ENCODE assay signal across 12 cellular contexts in genomic region chr7:72944937-72945336, GRCh38. TPM values are rescaled to one million over a fixed set of nuclear protein-coding genes. Genes with fewer than 3 reads are reported as not detected.
DNase-seq lines count a peak whose midpoint lies in the region; ATAC-seq and TF ChIP-seq lines count a peak whose summit lies in the region.
"Not testable (repeated sequence)": the region's sequence is repeated elsewhere in the genome, so short reads cannot be mapped to it uniquely, and the experiment has no call there.
"Had no signal": no experiment of that assay in that cellular context is flagged by ENCODE, and none has a peak within 500 bp of the region (broad histone marks: within the 10 kb centered on the region; RNA-seq: fewer than 3 reads in every experiment).

No MANE protein-coding gene starts in this region.

- 0 out of 3 replicates have a peak, but pooled peaks have one; percentile 1 for ATAC-seq in DND-41 (ENCODE audit: insufficient read depth, low read depth)
- ATAC-seq in Right ventricle myocardium inferior = peak; percentile 45
- ATAC-seq in heart left ventricle = peak; percentile 59 to 81 (median 77)
- ATAC-seq in left cardiac atrium = peak; percentile 48 to 81
- ATAC-seq in right cardiac atrium = peak; percentile 38 to 64
- ATAC-seq in stimulated activated naive CD8-positive, alpha-beta T cell treated with anti-CD3 and anti-CD28 coated beads, Interleukin-15, amount 100 ng/mL, for 72 hours = peak; percentile 6
- ATAC-seq in aorta (ENCODE audit: low FRiP score) = peak; percentile 14

- not testable (repeated sequence) for H3K9ac ChIP-seq in DND-41 (ENCODE audit: low read depth, low read length)

- TF ChIP-seq POLR2A in heart left ventricle (IDR thresholded peaks at IDR 0.05); spleen (IDR thresholded peaks at IDR 0.05): not testable (repeated sequence)

- H3K27me3 Mint-ChIP-seq in stimulated activated naive CD8-positive, alpha-beta T cell treated with anti-CD3 and anti-CD28 coated beads, Interleukin-15, amount 100 ng/mL, for 72 hours = not testable (repeated sequence)

- intact Hi-C loops in Right ventricle myocardium inferior (cut with DNase I); heart left ventricle (cut with DNase I); left cardiac atrium (cut with DNase I); right cardiac atrium (cut with DNase I); spleen (cut with DNase I; ENCODE audit: low total_unique reads); aorta (cut with DNase I): not testable (repeated sequence)

- H3K4me3 ChIP-seq in DND-41 (ENCODE audit: low read depth in 1 of 2, low read length in 2 of 2); heart left ventricle; right cardiac atrium (ENCODE audit: low read length); spleen; aorta (ENCODE audit: low read length in 2 of 2): not testable (repeated sequence)

- not testable (repeated sequence) for H3K27ac Mint-ChIP-seq in stimulated activated naive CD8-positive, alpha-beta T cell treated with anti-CD3 and anti-CD28 coated beads, Interleukin-15, amount 100 ng/mL, for 72 hours

- not testable (repeated sequence) for H3K27me3 ChIP-seq in DND-41 (ENCODE audit: insufficient read depth, low read length, poor library complexity); heart left ventricle; right cardiac atrium (ENCODE audit: control insufficient read depth, insufficient read depth); spleen (replicated peaks in 1 of 7); aorta (ENCODE audit: control insufficient read depth in 1 of 2, insufficient read depth in 2 of 2, low read length in 1 of 2)

- H3K4me3 Mint-ChIP-seq in stimulated activated naive CD8-positive, alpha-beta T cell treated with anti-CD3 and anti-CD28 coated beads, Interleukin-15, amount 100 ng/mL, for 72 hours = not testable (repeated sequence)

- H3K9me3 Mint-ChIP-seq in stimulated activated naive CD8-positive, alpha-beta T cell treated with anti-CD3 and anti-CD28 coated beads, Interleukin-15, amount 100 ng/mL, for 72 hours = not testable (repeated sequence)

- H3K36me3 ChIP-seq in DND-41 (ENCODE audit: insufficient read depth, low read length) = peaks cover 20% of the 10 kb centered on the region
- H3K36me3 ChIP-seq in heart left ventricle = peaks cover 0 to 38% (median 25%) of the 10 kb centered on the region in 9 donors
- H3K36me3 ChIP-seq in spleen = peaks cover 0 to 67% (median 19%) of the 10 kb centered on the region in 6 donors
- H3K36me3 ChIP-seq in aorta (ENCODE audit: control insufficient read depth in 1 of 2, insufficient read depth in 2 of 2, low read length in 1 of 2) = not testable (repeated sequence)

- WGBS in heart left ventricle, 4 donors = 0 to 26% (median 9%) methylated on average over 1 to 10 of the region's 15 CpGs
- 34% methylated on average over 10 of the region's 15 CpGs for WGBS in right cardiac atrium
- WGBS in spleen, 5 donors = 50 to 82% (median 56%) methylated on average over 6 to 11 of the region's 15 CpGs
- WGBS in aorta, 2 donors = 43 to 45% methylated on average over 8 to 10 of the region's 15 CpGs

- not testable (repeated sequence) for H4K20me1 ChIP-seq in DND-41 (ENCODE audit: insufficient read depth, low read length)

- not testable (repeated sequence) for TF ChIP-seq CTCF in DND-41 (IDR thresholded peaks at IDR 0.05; ENCODE audit: borderline replicate concordance, extremely low read depth, low read length, poor library complexity, severe bottlenecking); heart left ventricle (IDR thresholded peaks at IDR 0.05); spleen (IDR thresholded peaks at IDR 0.05 in 8 of 11, conservative IDR thresholded peaks at IDR 0.05 in 3 of 11)

- H2AFZ ChIP-seq in DND-41 (ENCODE audit: low read depth, low read length) = not testable (repeated sequence)

- not testable (repeated sequence) for H3K4me1 Mint-ChIP-seq in stimulated activated naive CD8-positive, alpha-beta T cell treated with anti-CD3 and anti-CD28 coated beads, Interleukin-15, amount 100 ng/mL, for 72 hours

- H3K27ac ChIP-seq in DND-41 (ENCODE audit: low read length); heart left ventricle; right cardiac atrium (ENCODE audit: low read length); spleen; aorta (ENCODE audit: low read depth in 1 of 2, low read length in 2 of 2): not testable (repeated sequence)

- not testable (repeated sequence) for H3K79me2 ChIP-seq in DND-41 (ENCODE audit: insufficient read depth, low read length)

- not testable (repeated sequence) for H3K4me1 ChIP-seq in DND-41 (ENCODE audit: insufficient read depth, low read length); heart left ventricle; right cardiac atrium (ENCODE audit: control insufficient read depth, insufficient read depth, low read length); aorta (ENCODE audit: control insufficient read depth in 1 of 2, insufficient read depth in 2 of 2, low read length in 2 of 2)
- H3K4me1 ChIP-seq in spleen = peaks cover 0 to 15% (median 0%) of the 10 kb centered on the region in 6 donors

- not testable (repeated sequence) for H3K4me2 ChIP-seq in DND-41 (ENCODE audit: insufficient read depth, low read length)

- not testable (repeated sequence) for H3K9me3 ChIP-seq in DND-41 (ENCODE audit: insufficient read depth, low read length, severe bottlenecking); heart left ventricle; right cardiac atrium (ENCODE audit: control insufficient read depth, low read length); spleen; aorta (ENCODE audit: control insufficient read depth, low read length)

- not testable (repeated sequence) for DNase-seq in DND-41; Right ventricle myocardium inferior (ENCODE audit: missing footprints); heart left ventricle; left cardiac atrium; stimulated activated naive CD8-positive, alpha-beta T cell treated with anti-CD3 and anti-CD28 coated beads, Interleukin-15, amount 100 ng/mL, for 72 hours
- peak in 2 of 3 donors; percentile 34 to 62 for DNase-seq in right cardiac atrium
- peak; percentile 67 for DNase-seq in spleen
- DNase-seq in aorta = peak in 1 of 2 donors; percentile 27

RNA-seq across cellular contexts. Expression of gene POM121, which starts 20.0 kb away (rescaled TPM):
- 15.5 TPM for total RNA-seq in Right ventricle myocardium inferior
- 10 to 100 TPM; 10.9 to 23.2 (median 16.1) TPM for total RNA-seq in heart left ventricle
- polyA plus RNA-seq in heart left ventricle = 10 to 100 TPM in 1 of 2 donors, 1 to 10 TPM in 1; 8.3 to 16.8 TPM
- total RNA-seq in left cardiac atrium = 10 to 100 TPM; 21.5 to 30.7 TPM
- total RNA-seq in right cardiac atrium = 10 to 100 TPM; 19.0 to 29.5 (median 25.4) TPM
- polyA plus RNA-seq in right cardiac atrium = 13.1 TPM
- total RNA-seq in spleen = 10 to 100 TPM; 32.5 to 47.4 (median 40.1) TPM
- 10 to 100 TPM in 2 of 3 donors, 1 to 10 TPM in 1; 8.6 to 16.5 (median 10.2) TPM for polyA plus RNA-seq in spleen
- total RNA-seq in aorta = 10 to 100 TPM; 31.3 to 31.9 TPM
- 10 to 100 TPM in 1 of 2 donors, 1 to 10 TPM in 1; 7.6 to 15.7 TPM for polyA plus RNA-seq in aorta

RNA-seq across cellular contexts. Expression of gene TRIM74, which starts 24.3 kb away (rescaled TPM):
- total RNA-seq in Right ventricle myocardium inferior (0.81 TPM), heart left ventricle (1 to 10 TPM in 1 of 9 donors, under 1 TPM in 2, not detected in 6; 0.40 to 1.7 (median 0.64) TPM), left cardiac atrium (under 1 TPM in 1 of 2 donors, not detected in 1; 0.41 TPM), right cardiac atrium (under 1 TPM in 1 of 4 donors, not detected in 3; 0.53 TPM), spleen (1 to 10 TPM in 3 of 7 donors, under 1 TPM in 1, not detected in 3; 0.23 to 1.4 (median 1.2) TPM), aorta (under 1 TPM; 0.69 to 0.84 TPM)
- polyA plus RNA-seq in heart left ventricle (under 1 TPM; 0.06 to 0.46 TPM), right cardiac atrium (0.27 TPM), spleen (1 to 10 TPM in 1 of 3 donors, under 1 TPM in 2; 0.64 to 1.9 (median 0.74) TPM), aorta (not detected)
- total RNA-seq: A172, Daoy, G401 had no signal
- polyA plus RNA-seq: BJ had no signal

Comparison
In these comparisons a context has a peak if more than half of its experiments do, and no peak if none do; other contexts are left out.
1. ATAC-seq: peak in every context shown above with its lines; median percentile 77 in heart left ventricle; 64 in left cardiac atrium; 51 in right cardiac atrium; 45 in Right ventricle myocardium inferior; 14 in aorta; 6 in stimulated activated naive CD8-positive, alpha-beta T cell treated with anti-CD3 and anti-CD28 coated beads, Interleukin-15, amount 100 ng/mL, for 72 hours; 1 in DND-41.